Comparison of ENCODE assay signal across 20 cellular contexts in genomic region chr4:56307423-56307822, GRCh38.
DNase-seq lines count a peak whose midpoint lies in the region; ATAC-seq and TF ChIP-seq lines count a peak whose summit lies in the region.
"Had no signal": no experiment of that assay in that cellular context is flagged by ENCODE, and none has a peak within 500 bp of the region (broad histone marks: within the 10 kb centered on the region; RNA-seq: fewer than 3 reads in every experiment).

No MANE protein-coding gene starts in this region.

- H3K4me1 ChIP-seq in PC-9 (replicated peaks; ENCODE audit: insufficient read depth) (no peaks in the 10 kb centered on the region), mucosa of descending colon (ENCODE audit: low read depth) (peaks cover 3% of the 10 kb centered on the region), HAP-1 (no peaks in the 10 kb centered on the region)

- H3K4me2 ChIP-seq in PC-9, result no peak overlapping the region

- in situ Hi-C loops in HAP-1 (cut with MboI; ENCODE audit: low sequenced_read_pairs), result loop anchor here (10.0 kb wide), 1 partner anchor 363 kb away; the partner anchor contains the start of gene CEP135

- CTCF ChIA-PET in PC-9 (lab: Charles Lee), result no interaction called here

- H3K9me3 ChIP-seq in PC-9 (ENCODE audit: insufficient read depth, low read depth) (no peaks in the 10 kb centered on the region), mucosa of descending colon (no peaks in the 10 kb centered on the region), HAP-1 (no peaks in the 10 kb centered on the region)

- H3K27ac ChIP-seq in PC-9, result no peak overlapping the region
- H3K27ac ChIP-seq: C4-2B, skin epidermis had no signal

- no peaks in the 10 kb centered on the region for H3K9me2 ChIP-seq in PC-9 (ENCODE audit: insufficient read depth)

- DNase-seq in ELF-1 (ENCODE audit: low read depth, low spot score) (peak; percentile 12), PC-9 (peak; percentile 30 to 83), epithelial cell of esophagus (ENCODE audit: low read depth) (peak; percentile 88), mucosa of descending colon (no peak), activated gamma-delta T cell (lab: John Stamatoyannopoulos, UW) (no peak), HAP-1 (ENCODE audit: low spot score in 2 of 2) (no peak)
- DNase-seq in activated naive CD4-positive, alpha-beta T cell (lab: John Stamatoyannopoulos, UW), result no peak
- DNase-seq: activated CD4-positive, alpha-beta T cell treated with anti-CD3 and anti-CD28 coated beads for 36 hours; activated naive CD8-positive, alpha-beta T cell treated with anti-CD3 and anti-CD28 coated beads, Interleukin-2, amount 10 ng/mL, durations not matched to agents 7 days and 5 days; cortex of kidney; Kasumi-1; mesendoderm; NCI-H1417; NCI-H510A treated with DMSO at 0.1 percent for 48 hours; stimulated activated CD4-positive, alpha-beta T cell treated with anti-CD3 and anti-CD28 coated beads, Interleukin-2, amount 100 ng/mL, for 24 hours; stimulated activated naive B cell treated with anti-CD40 and anti-IgM and Interleukin-4, amounts not matched to agents 10 μg/mL and 1 μg/mL and 100 μg/mL, for 72 hours had no signal

- H3K4me3 ChIP-seq in PC-9, result no peak overlapping the region
- no peak overlapping the region for H3K4me3 ChIP-seq in epithelial cell of esophagus (ENCODE audit: low read length)
- no peak overlapping the region for H3K4me3 ChIP-seq in mucosa of descending colon
- no peak overlapping the region for H3K4me3 ChIP-seq in HAP-1
- H3K4me3 ChIP-seq: skin epidermis had no signal

- H3F3A ChIP-seq in PC-9 (ENCODE audit: insufficient read depth, low read depth), result no peaks in the 10 kb centered on the region

- intact Hi-C loops in PC-9 (cut with micrococcal nuclease; ENCODE audit: unreplicated experiment), result loop anchor here (10.0 kb wide), 2 partner anchors 443 to 527 kb away; no protein-coding TSS in a partner anchor
- intact Hi-C loops in mucosa of descending colon (cut with DNase I, micrococcal nuclease), result no loop called here

- H4K20me1 ChIP-seq in PC-9 (ENCODE audit: insufficient read depth), result no peaks in the 10 kb centered on the region

- no TSS peak for BruUV-seq in PC-9 (replicated peaks; lab: Mats Ljungman, UMichigan)

- H3K36me3 ChIP-seq in PC-9 (ENCODE audit: low read depth) (no peaks in the 10 kb centered on the region), mucosa of descending colon (ENCODE audit: low read depth) (no peaks in the 10 kb centered on the region), HAP-1 (replicated peaks) (no peaks in the 10 kb centered on the region)

- no peak overlapping the region for H2AFZ ChIP-seq in PC-9

- no peaks in the 10 kb centered on the region for H3K79me2 ChIP-seq in PC-9 (ENCODE audit: low read depth)

- peak; percentile 50 for ATAC-seq in mucosa of descending colon
- ATAC-seq in activated CD4-positive, CD25-positive, alpha-beta regulatory T cell treated with anti-CD3 and anti-CD28 coated beads, Interleukin-2, amount 50 U/mL, for 24 hours, result no peak
- ATAC-seq: activated CD4-positive, alpha-beta T cell treated with anti-CD3 and anti-CD28 coated beads for 36 hours; natural killer cell treated with Interleukin-12 subunit alpha and Interleukin-12 subunit beta and Interleukin-15 and Interleukin-18, amount 100 ng/mL, for 72 hours; stimulated activated naive B cell treated with anti-CD40 and anti-IgM and Interleukin-4, amounts not matched to agents 10 μg/mL and 1 μg/mL and 100 μg/mL, for 72 hours had no signal

- no peaks in the 10 kb centered on the region for H3K27me3 ChIP-seq in PC-9 (ENCODE audit: insufficient read depth, low read depth)
- H3K27me3 ChIP-seq in HAP-1 (ENCODE audit: low read depth), result no peaks in the 10 kb centered on the region

- no peak for TF ChIP-seq CTCF in PC-9 (conservative IDR thresholded peaks at IDR 0.05)
- TF ChIP-seq CTCF in epithelial cell of esophagus (IDR thresholded peaks at IDR 0.05; ENCODE audit: insufficient read depth, low read depth, low read length, missing control alignments), result no peak
- no peak for TF ChIP-seq CTCF in mucosa of descending colon (IDR thresholded peaks at IDR 0.05)

- POLR2A ChIA-PET in PC-9 (lab: Charles Lee; ENCODE audit: unreplicated experiment), result interaction anchor here (0.6 kb wide), 2 partner anchors 46 to 1131 kb away, joined by 7 to 9 read pairs; no protein-coding TSS in a partner anchor

Comparison
In these comparisons a context has a peak if more than half of its experiments do, and no peak if none do; other contexts are left out.
1. DNase-seq: peak in ELF-1 (single experiment), PC-9 (2 of 2) and epithelial cell of esophagus (single experiment); none in mucosa of descending colon (0 of 3), activated gamma-delta T cell (single experiment), activated naive CD4-positive, alpha-beta T cell (0 of 4) and HAP-1 (0 of 2).